31 cellular contexts compared by ENCODE assay signal in genomic region chr2:173843526-173843925, GRCh38.
"Had no signal": no experiment of that assay in that cellular context is flagged by ENCODE, and none has a peak within 500 bp of the region (broad histone marks: within the 10 kb centered on the region; RNA-seq: fewer than 3 reads in every experiment).

No MANE protein-coding gene starts in this region.

- H3K27ac ChIP-seq: brain microvascular endothelial cell, coronary artery, esophagus squamous epithelium, WERI-Rb-1 had no signal

- H3K27me3 ChIP-seq: brain microvascular endothelial cell, esophagus squamous epithelium had no signal

- H3K4me3 Mint-ChIP-seq: activated B cell treated with CpG ODN at 0.5 μM for 24 hours; activated CD4-positive, alpha-beta memory T cell treated with anti-CD3 and anti-CD28 coated beads, Interleukin-2, amount 10 ng/mL, durations not matched to agents 7 days and 5 days; activated CD4-positive, alpha-beta T cell treated with anti-CD3 and anti-CD28 coated beads, Interleukin-2, amount 10 ng/mL, durations not matched to agents 24 days and 14 days; activated naive CD8-positive, alpha-beta T cell; activated T-cell treated with anti-CD3 and anti-CD28 coated beads, Interleukin-2, amount 50 U/mL, for 24 hours; activated T-helper 17 cell treated with anti-CD3 and anti-CD28 coated beads, Interleukin-2, amount 50 U/mL, for 72 hours; central memory CD8-positive, alpha-beta T cell; effector memory CD8-positive, alpha-beta T cell; T-helper 17 cell; T-helper 2 cell treated with Interferon-gamma antibody and Interleukin-4, amounts not matched to agents 5 μg/mL and 100 μg/mL, for 36 hours had no signal

- H3K27ac Mint-ChIP-seq: activated B cell treated with CpG ODN at 0.5 μM for 24 hours; activated CD4-positive, alpha-beta memory T cell treated with anti-CD3 and anti-CD28 coated beads, Interleukin-2, amount 10 ng/mL, durations not matched to agents 7 days and 5 days; activated CD4-positive, alpha-beta T cell treated with anti-CD3 and anti-CD28 coated beads, Interleukin-2, amount 10 ng/mL, durations not matched to agents 24 days and 14 days; activated naive CD8-positive, alpha-beta T cell; activated T-cell treated with anti-CD3 and anti-CD28 coated beads, Interleukin-2, amount 50 U/mL, for 24 hours; activated T-helper 17 cell treated with anti-CD3 and anti-CD28 coated beads, Interleukin-2, amount 50 U/mL, for 72 hours; effector memory CD8-positive, alpha-beta T cell; T-helper 17 cell; T-helper 2 cell treated with Interferon-gamma antibody and Interleukin-4, amounts not matched to agents 5 μg/mL and 100 μg/mL, for 36 hours had no signal

- H3K9me3 ChIP-seq: esophagus squamous epithelium had no signal

- ATAC-seq: activated CD4-positive, CD25-positive, alpha-beta regulatory T cell treated with anti-CD3 and anti-CD28 coated beads, Interleukin-2, amount 50 U/mL, for 24 hours; activated T-helper 17 cell treated with anti-CD3 and anti-CD28 coated beads, Interleukin-2, amount 50 U/mL, for 72 hours; effector memory CD8-positive, alpha-beta T cell; T-helper 17 cell had no signal

- H3K4me1 Mint-ChIP-seq: activated B cell treated with CpG ODN at 0.5 μM for 24 hours; activated CD4-positive, alpha-beta memory T cell treated with anti-CD3 and anti-CD28 coated beads, Interleukin-2, amount 10 ng/mL, durations not matched to agents 7 days and 5 days; activated CD4-positive, alpha-beta T cell treated with anti-CD3 and anti-CD28 coated beads, Interleukin-2, amount 10 ng/mL, durations not matched to agents 24 days and 14 days; activated T-helper 17 cell treated with anti-CD3 and anti-CD28 coated beads, Interleukin-2, amount 50 U/mL, for 72 hours; central memory CD8-positive, alpha-beta T cell had no signal

- H3K4me3 ChIP-seq: coronary artery, esophagus squamous epithelium had no signal

- H3K9me3 Mint-ChIP-seq: activated B cell treated with CpG ODN at 0.5 μM for 24 hours; activated T-cell treated with anti-CD3 and anti-CD28 coated beads, Interleukin-2, amount 50 U/mL, for 24 hours; activated T-helper 17 cell treated with anti-CD3 and anti-CD28 coated beads, Interleukin-2, amount 50 U/mL, for 72 hours; central memory CD8-positive, alpha-beta T cell; effector memory CD8-positive, alpha-beta T cell; T-helper 2 cell treated with Interferon-gamma antibody and Interleukin-4, amounts not matched to agents 5 μg/mL and 100 μg/mL, for 36 hours had no signal

- H3K36me3 Mint-ChIP-seq: activated naive CD8-positive, alpha-beta T cell had no signal

- H3K36me3 ChIP-seq: brain microvascular endothelial cell, esophagus squamous epithelium, WERI-Rb-1 had no signal

- DNase-seq: activated B cell treated with CpG ODN at 0.5 μM for 24 hours; activated CD4-positive, alpha-beta memory T cell treated with anti-CD3 and anti-CD28 coated beads, Interleukin-2, amount 10 ng/mL, durations not matched to agents 7 days and 5 days; activated CD4-positive, alpha-beta T cell treated with anti-CD3 and anti-CD28 coated beads, Interleukin-2, amount 10 ng/mL, durations not matched to agents 24 days and 14 days; activated CD8-positive, alpha-beta memory T cell treated with anti-CD3 and anti-CD28 coated beads, Interleukin-2, amount 50 U/mL, for 48 hours; activated effector memory CD4-positive, alpha-beta T cell treated with Interleukin-2 at 50 U/mL for 16 hours; activated gamma-delta T cell treated with Interleukin-2 at 50 U/mL for 16 hours; activated naive CD4-positive, alpha-beta T cell treated with anti-CD3 and anti-CD28 coated beads, Interleukin-2, amount 50 U/mL, for 16 hours; activated naive CD4-positive, alpha-beta T cell treated with Interleukin-2 at 50 U/mL for 16 hours; activated T-cell treated with anti-CD3 and anti-CD28 coated beads for 4 hours; activated T-cell treated with anti-CD3 and anti-CD28 coated beads, Interleukin-2, amount 50 U/mL, for 24 hours; amniotic stem cell; anterior cingulate cortex; brain microvascular endothelial cell; dermis blood vessel endothelial cell; effector CD4-positive, alpha-beta T cell; effector memory CD8-positive, alpha-beta T cell; esophagus squamous epithelium; foreskin melanocyte; head of caudate nucleus; T-helper 1 cell; T-helper 17 cell; T1000; WERI-Rb-1 had no signal

- FAIRE-seq: astrocyte, bronchial epithelial cell had no signal
